17 cellular contexts compared by ENCODE assay signal in genomic region chr13:86403213-86403612, GRCh38.
DNase-seq lines count a peak whose midpoint lies in the region; ATAC-seq lines count a peak whose summit lies in the region.
"Had no signal": no experiment of that assay in that cellular context is flagged by ENCODE, and none has a peak within 500 bp of the region (broad histone marks: within the 10 kb centered on the region; RNA-seq: fewer than 3 reads in every experiment).

No MANE protein-coding gene starts in this region.

- H3K4me3 ChIP-seq in Karpas-422 (ENCODE audit: low read length), result no peak overlapping the region

- DNase-seq in Karpas-422 (no peak), OCI-M1 (lab: John Stamatoyannopoulos, UW) (peak; percentile 27), left ventricle myocardium superior (no peak), superior temporal gyrus (ENCODE audit: extremely low spot score) (peak; percentile 74), occipital lobe (lab: John Stamatoyannopoulos, UW) (no peak), NCI-H82 (lab: John Stamatoyannopoulos, UW) (no peak)
- DNase-seq: AML-193, DMS 273 treated with DMSO at 0.1 percent for 48 hours, DND-41, KG1, NCI-H1436 treated with DMSO at 0.1 percent for 48 hours, NCI-H2029 treated with DMSO at 0.1 percent for 48 hours, NCI-H2171 treated with DMSO at 0.1 percent for 48 hours, NCI-H446, PC-3, RPMI8226 had no signal

- H3K9me3 ChIP-seq in Karpas-422 (ENCODE audit: low read length), result no peaks in the 10 kb centered on the region; the same call in 1 of the 2 replicates

- no peaks in the 10 kb centered on the region for H3K79me2 ChIP-seq in Karpas-422 (ENCODE audit: low read length)

- no peaks in the 10 kb centered on the region for H3K9me2 ChIP-seq in Karpas-422 (replicated peaks; ENCODE audit: insufficient read depth, low read length)

- ATAC-seq in left ventricle myocardium superior, result peak; percentile 98
- no peak for ATAC-seq in HG02763 (IDR thresholded peaks at IDR 0.05; ENCODE audit: unreplicated experiment)
- ATAC-seq: PC-3 had no signal

- H2AFZ ChIP-seq in Karpas-422 (ENCODE audit: low read length), result peak overlapping the region; percentile 91

- intact Hi-C loops in left ventricle myocardium superior (cut with micrococcal nuclease), result no loop called here

- H3K27me3 ChIP-seq in Karpas-422 (ENCODE audit: low read length), result no peaks in the 10 kb centered on the region

- H4K20me1 ChIP-seq in Karpas-422 (ENCODE audit: insufficient read depth, low read depth, low read length), result no peaks in the 10 kb centered on the region

- H3K4me2 ChIP-seq in Karpas-422 (ENCODE audit: low read depth, low read length, poor library complexity, severe bottlenecking), result no peak overlapping the region

- no peak overlapping the region for H3K9ac ChIP-seq in Karpas-422 (ENCODE audit: low read length)

- no peaks in the 10 kb centered on the region for H3K36me3 ChIP-seq in Karpas-422 (ENCODE audit: insufficient read depth, low read length)

- H3K4me1 ChIP-seq in Karpas-422 (ENCODE audit: low read length), result peaks cover 5% of the 10 kb centered on the region; the same call in 1 of the 2 replicates

- no peak overlapping the region for H3K27ac ChIP-seq in Karpas-422 (ENCODE audit: low read length)

Comparison
In these comparisons a context has a peak if more than half of its experiments do, and no peak if none do; other contexts are left out.
1. DNase-seq: peak in OCI-M1 (single experiment) and superior temporal gyrus (single experiment); none in Karpas-422 (single experiment), left ventricle myocardium superior (single experiment), occipital lobe (single experiment) and NCI-H82 (single experiment).